In the genomic region with DNA sequence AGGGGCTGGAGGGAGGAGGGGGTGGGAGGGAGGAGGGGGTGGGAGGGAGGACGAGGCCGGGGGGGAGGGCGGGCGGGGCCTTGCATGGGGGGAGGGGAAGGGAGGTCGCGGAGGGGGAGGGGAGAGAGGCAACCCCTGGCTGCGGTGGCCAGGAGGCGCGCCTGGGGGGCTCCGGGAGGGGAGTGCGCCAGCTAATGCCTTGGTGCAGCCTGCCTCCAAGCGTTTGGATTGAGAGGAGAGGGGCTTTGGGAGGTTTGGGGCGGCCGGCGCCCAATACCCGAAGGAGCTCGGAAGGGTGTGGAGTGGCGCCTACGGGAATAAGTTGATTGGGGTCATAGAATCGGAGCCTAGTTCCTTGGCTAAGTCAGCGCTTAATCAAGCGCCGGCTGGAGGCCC, we compare ENCODE assay signal across 8 cellular contexts. TPM values are rescaled to one million over a fixed set of nuclear protein-coding genes. Genes with fewer than 3 reads are reported as not detected.
A peak's percentile ranks its signal among the peaks of the same experiment; 100 is the strongest.
DNase-seq lines count a peak whose midpoint lies in the region; ATAC-seq and TF ChIP-seq lines count a peak whose summit lies in the region.

No MANE protein-coding gene starts in this region.

- H3K4me2 ChIP-seq in SU-DHL-6 (ENCODE audit: low read depth, low read length, poor library complexity, severe bottlenecking) = peak overlapping the region; percentile 88
- H3K4me2 ChIP-seq in skeletal muscle satellite cell (ENCODE audit: low read length) = peak overlapping the region; percentile 89

- TF ChIP-seq POLR2A in body of pancreas (IDR thresholded peaks at IDR 0.05) = no peak

- POLR2A ChIA-PET in CD8-positive, alpha-beta memory T cell (lab: Charles Lee) = interaction anchor here (0.7 to 2.0 kb wide), 3 partner anchors 16 to 449 kb away, joined by 5 to 7 read pairs (median 6); partner anchors contain the start of genes LNP1, TBC1D23 and TOMM70

- no peaks in the 10 kb centered on the region; the same call in 1 of the 2 replicates for H3F3A ChIP-seq in SU-DHL-6 (ENCODE audit: insufficient read depth)

- peaks cover 39 to 50% (median 49%) of the 10 kb centered on the region in 3 donors for H3K4me1 Mint-ChIP-seq in CD8-positive, alpha-beta memory T cell

- no peak overlapping the region for H2AFZ ChIP-seq in SU-DHL-6 (ENCODE audit: low read depth, low read length, severe bottlenecking)

- no peaks in the 10 kb centered on the region for H3K9me3 Mint-ChIP-seq in CD8-positive, alpha-beta memory T cell

- no peaks in the 10 kb centered on the region for H3K27me3 ChIP-seq in CD8-positive, alpha-beta memory T cell (ENCODE audit: insufficient read depth, low read length, poor library complexity, severe bottlenecking)
- H3K27me3 ChIP-seq in SU-DHL-6 (ENCODE audit: low read length) = no peaks in the 10 kb centered on the region
- H3K27me3 ChIP-seq in body of pancreas = no peaks in the 10 kb centered on the region
- no peaks in the 10 kb centered on the region for H3K27me3 ChIP-seq in skeletal muscle satellite cell (ENCODE audit: control insufficient read depth, insufficient read depth, low read length)

- ATAC-seq in HG03280 (IDR thresholded peaks at IDR 0.05; ENCODE audit: unreplicated experiment) = peak; percentile 3
- ATAC-seq in body of pancreas = no peak
- no peak for ATAC-seq in GM18907 (IDR thresholded peaks at IDR 0.05; ENCODE audit: unreplicated experiment)

- peak overlapping the region; percentile 80 for H3K27ac ChIP-seq in CD8-positive, alpha-beta memory T cell (ENCODE audit: low read depth, low read length)
- H3K27ac ChIP-seq in SU-DHL-6 (ENCODE audit: low read depth, low read length) = peak overlapping the region; percentile 54
- peak overlapping the region; percentile 89 to 98 (median 93) for H3K27ac ChIP-seq in body of pancreas

- peaks cover 3 to 27% (median 4%) of the 10 kb centered on the region in 3 donors for H3K36me3 Mint-ChIP-seq in CD8-positive, alpha-beta memory T cell

- no peaks in the 10 kb centered on the region for H3K9me2 ChIP-seq in SU-DHL-6 (replicated peaks; ENCODE audit: insufficient read depth, low read length)

- intact Hi-C loops in body of pancreas (cut with DNase I) = no loop called here

- WGBS in body of pancreas, 2 donors = 1% methylated on average over 17 to 21 of the region's 23 CpGs

- H3K36me3 ChIP-seq in CD8-positive, alpha-beta memory T cell (ENCODE audit: insufficient read depth, low read length) = peaks cover 3% of the 10 kb centered on the region
- H3K36me3 ChIP-seq in SU-DHL-6 (ENCODE audit: low read length) (peaks cover 8% of the 10 kb centered on the region; the same call in 1 of the 2 replicates), body of pancreas (replicated peaks in 1 of 2; ENCODE audit: insufficient read depth in 1 of 2, low read depth in 2 of 2) (no peaks in the 10 kb centered on the region), skeletal muscle satellite cell (ENCODE audit: insufficient read depth, low read length) (peaks cover 24% of the 10 kb centered on the region)

- H3K4me3 Mint-ChIP-seq in CD8-positive, alpha-beta memory T cell = peak overlapping the region; percentile 68 to 93 (median 89)

- CTCF ChIA-PET in CD8-positive, alpha-beta memory T cell (lab: Charles Lee) = interaction anchor here (1.0 to 1.3 kb wide), 2 partner anchors 12 to 392 kb away, joined by 3 read pairs; no protein-coding TSS in a partner anchor

- peak overlapping the region; percentile 47 to 97 (median 84) for H3K27ac Mint-ChIP-seq in CD8-positive, alpha-beta memory T cell

- TF ChIP-seq CTCF in SU-DHL-6 (IDR thresholded peaks at IDR 0.05; ENCODE audit: insufficient read depth, low read length, poor library complexity, severe bottlenecking) (no peak), body of pancreas (IDR thresholded peaks at IDR 0.05) (peak in 1 of 7 experiments; percentile 5)

- no peaks in the 10 kb centered on the region for H3K9me3 ChIP-seq in CD8-positive, alpha-beta memory T cell (ENCODE audit: low read length)
- no peaks in the 10 kb centered on the region for H3K9me3 ChIP-seq in SU-DHL-6 (ENCODE audit: insufficient read depth, low read length)
- H3K9me3 ChIP-seq in body of pancreas = no peaks in the 10 kb centered on the region
- peaks cover 2% of the 10 kb centered on the region for H3K9me3 ChIP-seq in iPS-18c (ENCODE audit: control insufficient read depth, insufficient read depth, low read length)
- H3K9me3 ChIP-seq in skeletal muscle satellite cell (replicated peaks; ENCODE audit: low read length) = no peaks in the 10 kb centered on the region

- DNase-seq in CD8-positive, alpha-beta memory T cell = peak; percentile 20 to 61 (median 33)
- peak; percentile 25 to 39 (median 32) for DNase-seq in body of pancreas
- DNase-seq in hippocampal formation (lab: John Stamatoyannopoulos, UW) = no peak

- H3K4me3 ChIP-seq in CD8-positive, alpha-beta memory T cell (ENCODE audit: low read length) = peak overlapping the region; percentile 60
- H3K4me3 ChIP-seq in SU-DHL-6 (ENCODE audit: insufficient read depth, low read length, poor library complexity, severe bottlenecking) = peak overlapping the region; percentile 83
- peak overlapping the region; percentile 58 to 60 for H3K4me3 ChIP-seq in body of pancreas
- peak overlapping the region; percentile 86 for H3K4me3 ChIP-seq in iPS-18c (ENCODE audit: insufficient read depth, low read depth, low read length)
- peak overlapping the region; percentile 80 for H3K4me3 ChIP-seq in skeletal muscle satellite cell (ENCODE audit: low read length)

- peaks cover 18% of the 10 kb centered on the region for H4K20me1 ChIP-seq in SU-DHL-6 (ENCODE audit: low read depth, low read length)

- peaks cover 1 to 17% of the 10 kb centered on the region in 2 donors for H3K27me3 Mint-ChIP-seq in CD8-positive, alpha-beta memory T cell

- H3K79me2 ChIP-seq in SU-DHL-6 (ENCODE audit: insufficient read depth, low read length) = peaks cover 49% of the 10 kb centered on the region

- H3K4me1 ChIP-seq in CD8-positive, alpha-beta memory T cell (ENCODE audit: insufficient read depth, low read length) = peaks cover 41% of the 10 kb centered on the region
- peaks cover 30% of the 10 kb centered on the region for H3K4me1 ChIP-seq in body of pancreas
- peaks cover 27% of the 10 kb centered on the region for H3K4me1 ChIP-seq in skeletal muscle satellite cell (ENCODE audit: control insufficient read depth, insufficient read depth, low read length)

- peak overlapping the region; percentile 73 for H3K9ac ChIP-seq in SU-DHL-6 (ENCODE audit: low read length)
- peak overlapping the region; percentile 89 for H3K9ac ChIP-seq in skeletal muscle satellite cell (ENCODE audit: low read depth, low read length)

RNA-seq across cellular contexts. Expression of gene TFG, which starts 0.5 kb away (rescaled TPM):
- total RNA-seq in CD8-positive, alpha-beta memory T cell = 10 to 100 TPM; 49.7 to 50.6 TPM
- polyA plus RNA-seq in CD8-positive, alpha-beta memory T cell = 45.4 TPM
- 10 to 100 TPM; 46.1 to 55.8 TPM for total RNA-seq in body of pancreas
- 87.7 and 114 TPM in 2 replicates for total RNA-seq in skeletal muscle satellite cell (2012; rRNA removed)

Comparison
In these comparisons a context has a peak if more than half of its experiments do, and no peak if none do; other contexts are left out.
1. DNase-seq: peak in CD8-positive, alpha-beta memory T cell (5 of 5) and body of pancreas (4 of 4); none in hippocampal formation (0 of 2).
2. Peak in every context shown above with its lines, with median percentiles within 50 percentile points of each other: H3K27ac ChIP-seq and H3K4me3 ChIP-seq.